4 cellular contexts compared by ENCODE assay signal in genomic region chr1:89765774-89766173, GRCh38.
TF ChIP-seq lines count a peak whose summit lies in the region.

No MANE protein-coding gene starts in this region.

TF ChIP-seq in SK-N-SH, 30 proteins besides CTCF, POLR2A, EP300 and RAD21:
- 0 out of 2 replicates have a peak, but pooled peaks have one; percentile 31 for TF ChIP-seq USF1 (IDR thresholded peaks at IDR 0.05; ENCODE audit: borderline replicate concordance, low read depth)
- no peak for TF ChIP-seq TEAD4 (IDR thresholded peaks at IDR 0.05; ENCODE audit: borderline replicate concordance, insufficient read depth)

TF ChIP-seq in SK-N-SH treated with all-trans-retinoic acid at 6 μM for 48 hours, 23 proteins besides CTCF, POLR2A, EP300 and RAD21:
- TF ChIP-seq GLIS3 (CRISPR knock-in tag; IDR thresholded peaks at IDR 0.05), result no peak
- no peak for TF ChIP-seq RARB (CRISPR knock-in tag; IDR thresholded peaks at IDR 0.05)
- TF ChIP-seq SNAI2 (CRISPR knock-in tag; IDR thresholded peaks at IDR 0.05), result no peak
- TF ChIP-seq ISL1 (CRISPR knock-in tag; IDR thresholded peaks at IDR 0.05), result no peak
- no peak for TF ChIP-seq ZNF70 (CRISPR knock-in tag; IDR thresholded peaks at IDR 0.05)
- TF ChIP-seq, protein P1, sequence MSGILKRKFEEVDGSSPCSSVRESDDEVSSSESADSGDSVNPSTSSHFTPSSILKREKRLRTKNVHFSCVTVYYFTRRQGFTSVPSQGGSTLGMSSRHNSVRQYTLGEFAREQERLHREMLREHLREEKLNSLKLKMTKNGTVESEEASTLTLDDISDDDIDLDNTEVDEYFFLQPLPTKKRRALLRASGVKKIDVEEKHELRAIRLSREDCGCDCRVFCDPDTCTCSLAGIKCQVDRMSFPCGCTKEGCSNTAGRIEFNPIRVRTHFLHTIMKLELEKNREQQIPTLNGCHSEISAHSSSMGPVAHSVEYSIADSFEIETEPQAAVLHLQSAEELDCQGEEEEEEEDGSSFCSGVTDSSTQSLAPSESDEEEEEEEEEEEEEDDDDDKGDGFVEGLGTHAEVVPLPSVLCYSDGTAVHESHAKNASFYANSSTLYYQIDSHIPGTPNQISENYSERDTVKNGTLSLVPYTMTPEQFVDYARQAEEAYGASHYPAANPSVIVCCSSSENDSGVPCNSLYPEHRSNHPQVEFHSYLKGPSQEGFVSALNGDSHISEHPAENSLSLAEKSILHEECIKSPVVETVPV (CRISPR knock-in tag; IDR thresholded peaks at IDR 0.05), result no peak

TF ChIP-seq in WTC11, 78 proteins besides CTCF, POLR2A, EP300 and RAD21:
- TF ChIP-seq, protein P2, sequence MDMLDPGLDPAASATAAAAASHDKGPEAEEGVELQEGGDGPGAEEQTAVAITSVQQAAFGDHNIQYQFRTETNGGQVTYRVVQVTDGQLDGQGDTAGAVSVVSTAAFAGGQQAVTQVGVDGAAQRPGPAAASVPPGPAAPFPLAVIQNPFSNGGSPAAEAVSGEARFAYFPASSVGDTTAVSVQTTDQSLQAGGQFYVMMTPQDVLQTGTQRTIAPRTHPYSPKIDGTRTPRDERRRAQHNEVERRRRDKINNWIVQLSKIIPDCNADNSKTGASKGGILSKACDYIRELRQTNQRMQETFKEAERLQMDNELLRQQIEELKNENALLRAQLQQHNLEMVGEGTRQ (CRISPR knock-in tag; IDR thresholded peaks at IDR 0.05), result peak; percentile 51; the same call in 1 of the 2 replicates
- peak; percentile 60; the same call in 1 of the 2 replicates for TF ChIP-seq USF1 (CRISPR knock-in tag; IDR thresholded peaks at IDR 0.05)
- no peak for TF ChIP-seq GRHL2 (CRISPR knock-in tag; IDR thresholded peaks at IDR 0.05; ENCODE audit: insufficient replicate concordance, severe bottlenecking)
- no peak for TF ChIP-seq NFATC4 (CRISPR knock-in tag; IDR thresholded peaks at IDR 0.05)
- TF ChIP-seq, protein P3, sequence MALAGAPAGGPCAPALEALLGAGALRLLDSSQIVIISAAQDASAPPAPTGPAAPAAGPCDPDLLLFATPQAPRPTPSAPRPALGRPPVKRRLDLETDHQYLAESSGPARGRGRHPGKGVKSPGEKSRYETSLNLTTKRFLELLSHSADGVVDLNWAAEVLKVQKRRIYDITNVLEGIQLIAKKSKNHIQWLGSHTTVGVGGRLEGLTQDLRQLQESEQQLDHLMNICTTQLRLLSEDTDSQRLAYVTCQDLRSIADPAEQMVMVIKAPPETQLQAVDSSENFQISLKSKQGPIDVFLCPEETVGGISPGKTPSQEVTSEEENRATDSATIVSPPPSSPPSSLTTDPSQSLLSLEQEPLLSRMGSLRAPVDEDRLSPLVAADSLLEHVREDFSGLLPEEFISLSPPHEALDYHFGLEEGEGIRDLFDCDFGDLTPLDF (CRISPR knock-in tag; IDR thresholded peaks at IDR 0.05), result no peak

TF ChIP-seq in H1, 55 proteins besides CTCF, POLR2A, EP300 and RAD21:
- TF ChIP-seq CHD7 (IDR thresholded peaks at IDR 0.05; ENCODE audit: insufficient replicate concordance, low read length) (no peak), TAF7 (optimal IDR thresholded peaks at IDR 0.05; ENCODE audit: borderline replicate concordance, low read depth, low read length) (no peak)
- TF ChIP-seq, protein P2 (IDR thresholded peaks at IDR 0.05; ENCODE audit: low read length), result peak; percentile 69; the same call in 1 of the 2 replicates
